Comparison of ENCODE assay signal across 8 cellular contexts in genomic region chr12:54596526-54596946, GRCh38. TPM values are rescaled to one million over a fixed set of nuclear protein-coding genes. Genes with fewer than 3 reads are reported as not detected.
DNase-seq lines count a peak whose midpoint lies in the region; ATAC-seq, FAIRE-seq and TF ChIP-seq lines count a peak whose summit lies in the region.

No MANE protein-coding gene starts in this region.

- H3K9me3 ChIP-seq in CD4-positive, alpha-beta memory T cell (ENCODE audit: control insufficient read depth in 1 of 2, low read length in 2 of 2), result no peaks in the 10 kb centered on the region

- no peaks in the 10 kb centered on the region for H3K36me3 ChIP-seq in CD4-positive, alpha-beta memory T cell (ENCODE audit: insufficient read depth, low read length)

- no peak for FAIRE-seq in urothelium cell line (lab: Jason Lieb, UNC)

- H3K9me3 Mint-ChIP-seq in CD4-positive, alpha-beta memory T cell, result no peaks in the 10 kb centered on the region
- H3K9me3 Mint-ChIP-seq in HFFc6 (no peaks in the 10 kb centered on the region), glutamatergic neuron (ENCODE audit: unreplicated experiment) (peaks cover 4% of the 10 kb centered on the region)

- H3K27ac ChIP-seq in CD4-positive, alpha-beta memory T cell (ENCODE audit: low read depth, low read length), result no peak overlapping the region

- H3K27ac Mint-ChIP-seq in CD4-positive, alpha-beta memory T cell, result no peak overlapping the region
- H3K27ac Mint-ChIP-seq in HFFc6, result no peak overlapping the region
- H3K27ac Mint-ChIP-seq in glutamatergic neuron (ENCODE audit: unreplicated experiment), result no peak overlapping the region

- H3K27me3 ChIP-seq in CD4-positive, alpha-beta memory T cell (ENCODE audit: insufficient read depth, low read length), result no peaks in the 10 kb centered on the region

- H3K4me1 Mint-ChIP-seq in CD4-positive, alpha-beta memory T cell, result peaks cover 0 to 5% (median 1%) of the 10 kb centered on the region in 4 donors
- H3K4me1 Mint-ChIP-seq in HFFc6 (ENCODE audit: low read depth) (no peaks in the 10 kb centered on the region), glutamatergic neuron (ENCODE audit: low read depth, unreplicated experiment) (peaks cover 8% of the 10 kb centered on the region)

- CTCF ChIA-PET in CD4-positive, alpha-beta memory T cell (lab: Charles Lee; ENCODE audit: partially characterized antibody), result interaction anchor here (0.9 to 6.5 kb wide), 8 partner anchors 9 to 476 kb away, joined by 3 to 64 read pairs (median 6); no protein-coding TSS in a partner anchor

- ATAC-seq in GM21423 (IDR thresholded peaks at IDR 0.05; ENCODE audit: unreplicated experiment), result no peak

- POLR2A ChIA-PET in CD4-positive, alpha-beta memory T cell (lab: Charles Lee; ENCODE audit: partially characterized antibody), result no interaction called here

- no peaks in the 10 kb centered on the region for H3K4me1 ChIP-seq in CD4-positive, alpha-beta memory T cell (ENCODE audit: insufficient read depth, low read length)

- peak in 4 of 5 donors; percentile 21 to 29 (median 28) for DNase-seq in CD4-positive, alpha-beta memory T cell
- DNase-seq in HFFc6 (peak; percentile 56), RPMI8226 (peak; percentile 67), glutamatergic neuron (peak; percentile 84), pons (ENCODE audit: low spot score) (peak; percentile 67), urothelium cell line (ENCODE audit: low spot score) (peak; percentile 72)
- peak; percentile 54 for DNase-seq in activated naive CD4-positive, alpha-beta T cell treated with Interleukin-2 at 50 U/mL for 16 hours

- H3K27me3 Mint-ChIP-seq in CD4-positive, alpha-beta memory T cell, result peaks cover 11 to 20% of the 10 kb centered on the region in 2 donors
- H3K27me3 Mint-ChIP-seq in HFFc6 (ENCODE audit: insufficient read depth), result peaks cover 39% of the 10 kb centered on the region
- peaks cover 4% of the 10 kb centered on the region for H3K27me3 Mint-ChIP-seq in glutamatergic neuron (ENCODE audit: unreplicated experiment)

- intact Hi-C loops in CD4-positive, alpha-beta memory T cell (cut with micrococcal nuclease), result no loop called here

- TF ChIP-seq CTCF in HFFc6 (IDR thresholded peaks at IDR 0.05), result peak; percentile 93
- TF ChIP-seq CTCF in glutamatergic neuron (IDR thresholded peaks at IDR 0.05; ENCODE audit: partially characterized antibody, unreplicated experiment), result peak; percentile 82

- H3K4me3 Mint-ChIP-seq in CD4-positive, alpha-beta memory T cell, result no peak overlapping the region
- H3K4me3 Mint-ChIP-seq in HFFc6 (no peak overlapping the region), glutamatergic neuron (ENCODE audit: unreplicated experiment) (no peak overlapping the region)

- H3K36me3 Mint-ChIP-seq in CD4-positive, alpha-beta memory T cell, result no peaks in the 10 kb centered on the region
- H3K36me3 Mint-ChIP-seq in HFFc6 (ENCODE audit: low read depth), result no peaks in the 10 kb centered on the region
- H3K36me3 Mint-ChIP-seq in glutamatergic neuron (ENCODE audit: unreplicated experiment), result no peaks in the 10 kb centered on the region

- no peak overlapping the region for H3K4me3 ChIP-seq in CD4-positive, alpha-beta memory T cell (ENCODE audit: low read length in 2 of 2)

RNA-seq across cellular contexts. Expression of gene PPP1R1A, which starts 8.1 kb away (rescaled TPM):
- total RNA-seq in CD4-positive, alpha-beta memory T cell, result not detected
- polyA plus RNA-seq in CD4-positive, alpha-beta memory T cell, result not detected
- not detected for total RNA-seq in HFFc6 (2021; fragmentation: NEBNext Ultra II Directional; extraction: Animal tissue kit (Norgen Biotek cat#: 25700))
- 47.6 TPM for total RNA-seq in glutamatergic neuron (ENCODE audit: unreplicated experiment)

RNA-seq across cellular contexts. Expression of gene LACRT, which starts 38.2 kb away (rescaled TPM):
- total RNA-seq in CD4-positive, alpha-beta memory T cell, result not detected
- not detected for polyA plus RNA-seq in CD4-positive, alpha-beta memory T cell
- total RNA-seq in HFFc6 (2021; fragmentation: NEBNext Ultra II Directional; extraction: Animal tissue kit (Norgen Biotek cat#: 25700)), result not detected
- not detected for total RNA-seq in glutamatergic neuron (ENCODE audit: unreplicated experiment)

RNA-seq across cellular contexts. Expression of gene PDE1B, which starts 47.1 kb away (rescaled TPM):
- total RNA-seq in CD4-positive, alpha-beta memory T cell, result 1 to 10 TPM; 2.4 to 3.8 TPM
- polyA plus RNA-seq in CD4-positive, alpha-beta memory T cell, result under 1 TPM in 1 of 2 donors, not detected in 1; 0.56 TPM
- total RNA-seq in HFFc6 (2021; fragmentation: NEBNext Ultra II Directional; extraction: Animal tissue kit (Norgen Biotek cat#: 25700)), result not detected
- total RNA-seq in glutamatergic neuron (ENCODE audit: unreplicated experiment), result 0.39 TPM

RNA-seq across cellular contexts. Expression of gene DCD, which starts 51.6 kb away (rescaled TPM):
- total RNA-seq in CD4-positive, alpha-beta memory T cell, result not detected
- polyA plus RNA-seq in CD4-positive, alpha-beta memory T cell, result not detected
- not detected for total RNA-seq in HFFc6 (2021; fragmentation: NEBNext Ultra II Directional; extraction: Animal tissue kit (Norgen Biotek cat#: 25700))
- not detected for total RNA-seq in glutamatergic neuron (ENCODE audit: unreplicated experiment)

Comparison
In these comparisons a context has a peak if more than half of its experiments do, and no peak if none do; other contexts are left out.
1. DNase-seq: peak in every context shown above with its lines; median percentile 84 in glutamatergic neuron; 72 in urothelium cell line; 67 in RPMI8226; 67 in pons; 56 in HFFc6; 54 in activated naive CD4-positive, alpha-beta T cell treated with Interleukin-2 at 50 U/mL for 16 hours; 28 in CD4-positive, alpha-beta memory T cell.
2. RNA of gene PPP1R1A, which starts 8.1 kb away (total RNA-seq): 47.6 TPM in glutamatergic neuron (single experiment); not detected in CD4-positive, alpha-beta memory T cell and not detected in HFFc6; every median in the first group is over 10 times any median in the second.